Comparison of ENCODE assay signal across 11 cellular contexts in genomic region chr2:106257830-106258229, GRCh38.
"Had no signal": no experiment of that assay in that cellular context is flagged by ENCODE, and none has a peak within 500 bp of the region (broad histone marks: within the 10 kb centered on the region; RNA-seq: fewer than 3 reads in every experiment).

No MANE protein-coding gene starts in this region.

- FAIRE-seq: H1, H54 had no signal

- H3K27ac ChIP-seq: GM23248 had no signal

- DNase-seq: GM23248, GOT3, H7, H9, HCEC 1CT, HFFc6 had no signal

- H3K4me3 ChIP-seq: GM23248, GM23338, HAP-1 had no signal

- ATAC-seq: GM23338, HCT116 had no signal

- H3K36me3 ChIP-seq: HAP-1 had no signal

- H3K9me3 ChIP-seq: HAP-1 had no signal

- H3K4me1 ChIP-seq: HAP-1 had no signal
